Comparison of ENCODE assay signal across 1 cellular context in the genomic region with DNA sequence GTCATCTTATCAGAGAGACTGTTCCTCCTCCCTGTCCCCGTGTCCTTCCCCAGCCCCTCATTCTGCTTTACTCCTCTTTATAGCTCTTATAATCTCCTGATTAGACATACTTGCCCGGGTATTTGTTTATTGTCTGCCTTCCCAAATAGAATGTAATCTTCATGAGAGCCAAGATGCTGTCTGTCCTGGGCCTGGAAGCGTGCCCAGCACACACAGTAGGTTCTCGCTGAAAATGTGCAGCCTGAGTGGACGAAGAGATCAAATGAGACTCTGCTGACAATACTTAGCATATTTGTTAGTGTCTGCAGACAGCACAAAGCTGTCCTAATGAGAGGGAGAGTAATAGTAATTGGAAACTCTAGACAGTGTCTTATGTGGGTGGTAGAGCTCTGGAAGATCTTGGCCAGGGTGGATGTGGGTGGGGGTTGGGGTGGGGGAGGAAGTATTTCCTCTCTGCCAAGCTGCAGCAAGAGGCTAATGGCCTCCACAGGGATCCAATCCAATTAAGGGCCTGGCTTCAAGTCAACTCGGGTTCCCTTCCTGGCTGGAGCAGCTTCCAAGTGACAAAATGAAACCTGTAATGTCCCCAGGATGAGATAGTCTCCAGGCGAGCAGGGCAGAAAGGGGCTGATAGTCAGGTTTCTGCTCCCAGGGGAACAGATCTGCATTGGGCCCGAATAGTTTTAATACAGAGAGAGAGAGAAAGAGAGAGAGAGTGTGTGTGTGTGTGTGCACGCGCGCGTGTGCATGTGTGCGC.
TF ChIP-seq lines count a peak whose summit lies in the region.

No MANE protein-coding gene starts in this region.

TF ChIP-seq in K562, 482 proteins besides CTCF, POLR2A, EP300 and RAD21 (continued from another document and continues in another):
- TF ChIP-seq, protein P1, sequence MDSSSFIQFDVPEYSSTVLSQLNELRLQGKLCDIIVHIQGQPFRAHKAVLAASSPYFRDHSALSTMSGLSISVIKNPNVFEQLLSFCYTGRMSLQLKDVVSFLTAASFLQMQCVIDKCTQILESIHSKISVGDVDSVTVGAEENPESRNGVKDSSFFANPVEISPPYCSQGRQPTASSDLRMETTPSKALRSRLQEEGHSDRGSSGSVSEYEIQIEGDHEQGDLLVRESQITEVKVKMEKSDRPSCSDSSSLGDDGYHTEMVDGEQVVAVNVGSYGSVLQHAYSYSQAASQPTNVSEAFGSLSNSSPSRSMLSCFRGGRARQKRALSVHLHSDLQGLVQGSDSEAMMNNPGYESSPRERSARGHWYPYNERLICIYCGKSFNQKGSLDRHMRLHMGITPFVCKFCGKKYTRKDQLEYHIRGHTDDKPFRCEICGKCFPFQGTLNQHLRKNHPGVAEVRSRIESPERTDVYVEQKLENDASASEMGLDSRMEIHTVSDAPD (CRISPR knock-in tag; IDR thresholded peaks at IDR 0.05) = no peak
- TF ChIP-seq MXI1 (IDR thresholded peaks at IDR 0.05; ENCODE audit: low read depth, low read length) (no peak), YBX1 (IDR thresholded peaks at IDR 0.05) (no peak), RHOXF2B (CRISPR knock-in tag; conservative IDR thresholded peaks at IDR 0.05) (no peak), COPS2 (conservative IDR thresholded peaks at IDR 0.05) (no peak), POLR2H (tag; IDR thresholded peaks at IDR 0.05; ENCODE audit: low read depth) (no peak), FOXA1 (IDR thresholded peaks at IDR 0.05; ENCODE audit: borderline replicate concordance) (no peak), RBM34 (IDR thresholded peaks at IDR 0.05; ENCODE audit: borderline replicate concordance, insufficient read depth, low read length) (no peak), ZC3H11A (IDR thresholded peaks at IDR 0.05; ENCODE audit: low read depth, low read length) (no peak), CBX1 (IDR thresholded peaks at IDR 0.05; ENCODE audit: low read depth) (no peak), TAF7 (tag; IDR thresholded peaks at IDR 0.05) (no peak), HMGN3 (IDR thresholded peaks at IDR 0.05; ENCODE audit: borderline replicate concordance, extremely low read depth, insufficient read length, low read depth, low read length) (no peak), ZNF23 (CRISPR knock-in tag; IDR thresholded peaks at IDR 0.05) (no peak), ZNF830 (CRISPR knock-in tag; IDR thresholded peaks at IDR 0.05) (no peak), RB1 (IDR thresholded peaks at IDR 0.05; ENCODE audit: low read depth) (no peak), NBN (IDR thresholded peaks at IDR 0.05; ENCODE audit: low read depth) (no peak), MIER1 (IDR thresholded peaks at IDR 0.05; ENCODE audit: low read depth) (no peak), ZNF668 (CRISPR knock-in tag; IDR thresholded peaks at IDR 0.05) (no peak), KAT7 (CRISPR knock-in tag; IDR thresholded peaks at IDR 0.05; ENCODE audit: borderline replicate concordance) (0 out of 2 replicates have a peak, but pooled peaks have one; percentile 66), STAT5A (IDR thresholded peaks at IDR 0.05; ENCODE audit: borderline replicate concordance, low read length) (no peak), SRSF7 (optimal IDR thresholded peaks at IDR 0.05; ENCODE audit: low read depth, low read length) (no peak), KLF10 (CRISPR knock-in tag; IDR thresholded peaks at IDR 0.05) (no peak), LEF1 (IDR thresholded peaks at IDR 0.05) (0 out of 2 replicates have a peak, but pooled peaks have one; percentile 15), SREBF1 (IDR thresholded peaks at IDR 0.05; ENCODE audit: borderline replicate concordance, low read depth, low read length) (no peak), ZNF12 (CRISPR knock-in tag; IDR thresholded peaks at IDR 0.05) (no peak), ZNF253 (CRISPR knock-in tag; conservative IDR thresholded peaks at IDR 0.05) (no peak), ILK (tag; IDR thresholded peaks at IDR 0.05; ENCODE audit: borderline replicate concordance, low read depth) (no peak), SPI1 (IDR thresholded peaks at IDR 0.05; ENCODE audit: borderline replicate concordance, low read depth, low read length) (0 out of 2 replicates have a peak, but pooled peaks have one; percentile 8), ADNP (tag; IDR thresholded peaks at IDR 0.05) (no peak), ARID1B (IDR thresholded peaks at IDR 0.05) (0 out of 2 replicates have a peak, but pooled peaks have one; percentile 45), TAL1 (IDR thresholded peaks at IDR 0.05) (0 out of 2 replicates have a peak, but pooled peaks have one; percentile 11), GATAD2B (IDR thresholded peaks at IDR 0.05; ENCODE audit: borderline replicate concordance) (no peak), SIN3A (IDR thresholded peaks at IDR 0.05; ENCODE audit: borderline replicate concordance in 2 of 2, control insufficient read depth in 1 of 2, low read depth in 2 of 2, low read length in 2 of 2) (no peak), TEAD2 (tag; IDR thresholded peaks at IDR 0.05) (no peak), BACH1 (tag; IDR thresholded peaks at IDR 0.05) (no peak), RBM25 (IDR thresholded peaks at IDR 0.05; ENCODE audit: low read depth, low read length, severe bottlenecking) (no peak)
- TF ChIP-seq, protein P2, sequence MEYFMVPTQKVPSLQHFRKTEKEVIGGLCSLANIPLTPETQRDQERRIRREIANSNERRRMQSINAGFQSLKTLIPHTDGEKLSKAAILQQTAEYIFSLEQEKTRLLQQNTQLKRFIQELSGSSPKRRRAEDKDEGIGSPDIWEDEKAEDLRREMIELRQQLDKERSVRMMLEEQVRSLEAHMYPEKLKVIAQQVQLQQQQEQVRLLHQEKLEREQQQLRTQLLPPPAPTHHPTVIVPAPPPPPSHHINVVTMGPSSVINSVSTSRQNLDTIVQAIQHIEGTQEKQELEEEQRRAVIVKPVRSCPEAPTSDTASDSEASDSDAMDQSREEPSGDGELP (CRISPR knock-in tag; IDR thresholded peaks at IDR 0.05; ENCODE audit: borderline replicate concordance) = no peak
- TF ChIP-seq, protein P3, sequence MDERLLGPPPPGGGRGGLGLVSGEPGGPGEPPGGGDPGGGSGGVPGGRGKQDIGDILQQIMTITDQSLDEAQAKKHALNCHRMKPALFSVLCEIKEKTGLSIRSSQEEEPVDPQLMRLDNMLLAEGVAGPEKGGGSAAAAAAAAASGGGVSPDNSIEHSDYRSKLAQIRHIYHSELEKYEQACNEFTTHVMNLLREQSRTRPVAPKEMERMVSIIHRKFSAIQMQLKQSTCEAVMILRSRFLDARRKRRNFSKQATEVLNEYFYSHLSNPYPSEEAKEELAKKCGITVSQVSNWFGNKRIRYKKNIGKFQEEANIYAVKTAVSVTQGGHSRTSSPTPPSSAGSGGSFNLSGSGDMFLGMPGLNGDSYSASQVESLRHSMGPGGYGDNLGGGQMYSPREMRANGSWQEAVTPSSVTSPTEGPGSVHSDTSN (CRISPR knock-in tag; IDR thresholded peaks at IDR 0.05; ENCODE audit: low read depth) = no peak
- TF ChIP-seq, protein P3 (tag; conservative IDR thresholded peaks at IDR 0.05; ENCODE audit: low read depth) = no peak
- TF ChIP-seq, protein P4, sequence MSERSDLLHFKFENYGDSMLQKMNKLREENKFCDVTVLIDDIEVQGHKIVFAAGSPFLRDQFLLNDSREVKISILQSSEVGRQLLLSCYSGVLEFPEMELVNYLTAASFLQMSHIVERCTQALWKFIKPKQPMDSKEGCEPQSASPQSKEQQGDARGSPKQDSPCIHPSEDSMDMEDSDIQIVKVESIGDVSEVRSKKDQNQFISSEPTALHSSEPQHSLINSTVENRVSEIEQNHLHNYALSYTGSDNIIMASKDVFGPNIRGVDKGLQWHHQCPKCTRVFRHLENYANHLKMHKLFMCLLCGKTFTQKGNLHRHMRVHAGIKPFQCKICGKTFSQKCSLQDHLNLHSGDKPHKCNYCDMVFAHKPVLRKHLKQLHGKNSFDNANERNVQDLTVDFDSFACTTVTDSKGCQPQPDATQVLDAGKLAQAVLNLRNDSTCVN (CRISPR knock-in tag; IDR thresholded peaks at IDR 0.05) = no peak
- TF ChIP-seq, protein P5, sequence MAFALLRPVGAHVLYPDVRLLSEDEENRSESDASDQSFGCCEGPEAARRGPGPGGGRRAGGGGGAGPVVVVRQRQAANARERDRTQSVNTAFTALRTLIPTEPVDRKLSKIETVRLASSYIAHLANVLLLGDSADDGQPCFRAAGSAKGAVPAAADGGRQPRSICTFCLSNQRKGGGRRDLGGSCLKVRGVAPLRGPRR (CRISPR knock-in tag; IDR thresholded peaks at IDR 0.05) = no peak
- TF ChIP-seq, protein P6, sequence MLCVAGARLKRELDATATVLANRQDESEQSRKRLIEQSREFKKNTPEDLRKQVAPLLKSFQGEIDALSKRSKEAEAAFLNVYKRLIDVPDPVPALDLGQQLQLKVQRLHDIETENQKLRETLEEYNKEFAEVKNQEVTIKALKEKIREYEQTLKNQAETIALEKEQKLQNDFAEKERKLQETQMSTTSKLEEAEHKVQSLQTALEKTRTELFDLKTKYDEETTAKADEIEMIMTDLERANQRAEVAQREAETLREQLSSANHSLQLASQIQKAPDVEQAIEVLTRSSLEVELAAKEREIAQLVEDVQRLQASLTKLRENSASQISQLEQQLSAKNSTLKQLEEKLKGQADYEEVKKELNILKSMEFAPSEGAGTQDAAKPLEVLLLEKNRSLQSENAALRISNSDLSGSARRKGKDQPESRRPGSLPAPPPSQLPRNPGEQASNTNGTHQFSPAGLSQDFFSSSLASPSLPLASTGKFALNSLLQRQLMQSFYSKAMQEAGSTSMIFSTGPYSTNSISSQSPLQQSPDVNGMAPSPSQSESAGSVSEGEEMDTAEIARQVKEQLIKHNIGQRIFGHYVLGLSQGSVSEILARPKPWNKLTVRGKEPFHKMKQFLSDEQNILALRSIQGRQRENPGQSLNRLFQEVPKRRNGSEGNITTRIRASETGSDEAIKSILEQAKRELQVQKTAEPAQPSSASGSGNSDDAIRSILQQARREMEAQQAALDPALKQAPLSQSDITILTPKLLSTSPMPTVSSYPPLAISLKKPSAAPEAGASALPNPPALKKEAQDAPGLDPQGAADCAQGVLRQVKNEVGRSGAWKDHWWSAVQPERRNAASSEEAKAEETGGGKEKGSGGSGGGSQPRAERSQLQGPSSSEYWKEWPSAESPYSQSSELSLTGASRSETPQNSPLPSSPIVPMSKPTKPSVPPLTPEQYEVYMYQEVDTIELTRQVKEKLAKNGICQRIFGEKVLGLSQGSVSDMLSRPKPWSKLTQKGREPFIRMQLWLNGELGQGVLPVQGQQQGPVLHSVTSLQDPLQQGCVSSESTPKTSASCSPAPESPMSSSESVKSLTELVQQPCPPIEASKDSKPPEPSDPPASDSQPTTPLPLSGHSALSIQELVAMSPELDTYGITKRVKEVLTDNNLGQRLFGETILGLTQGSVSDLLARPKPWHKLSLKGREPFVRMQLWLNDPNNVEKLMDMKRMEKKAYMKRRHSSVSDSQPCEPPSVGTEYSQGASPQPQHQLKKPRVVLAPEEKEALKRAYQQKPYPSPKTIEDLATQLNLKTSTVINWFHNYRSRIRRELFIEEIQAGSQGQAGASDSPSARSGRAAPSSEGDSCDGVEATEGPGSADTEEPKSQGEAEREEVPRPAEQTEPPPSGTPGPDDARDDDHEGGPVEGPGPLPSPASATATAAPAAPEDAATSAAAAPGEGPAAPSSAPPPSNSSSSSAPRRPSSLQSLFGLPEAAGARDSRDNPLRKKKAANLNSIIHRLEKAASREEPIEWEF (CRISPR knock-in tag; IDR thresholded peaks at IDR 0.05) = no peak
- TF ChIP-seq, protein P7, sequence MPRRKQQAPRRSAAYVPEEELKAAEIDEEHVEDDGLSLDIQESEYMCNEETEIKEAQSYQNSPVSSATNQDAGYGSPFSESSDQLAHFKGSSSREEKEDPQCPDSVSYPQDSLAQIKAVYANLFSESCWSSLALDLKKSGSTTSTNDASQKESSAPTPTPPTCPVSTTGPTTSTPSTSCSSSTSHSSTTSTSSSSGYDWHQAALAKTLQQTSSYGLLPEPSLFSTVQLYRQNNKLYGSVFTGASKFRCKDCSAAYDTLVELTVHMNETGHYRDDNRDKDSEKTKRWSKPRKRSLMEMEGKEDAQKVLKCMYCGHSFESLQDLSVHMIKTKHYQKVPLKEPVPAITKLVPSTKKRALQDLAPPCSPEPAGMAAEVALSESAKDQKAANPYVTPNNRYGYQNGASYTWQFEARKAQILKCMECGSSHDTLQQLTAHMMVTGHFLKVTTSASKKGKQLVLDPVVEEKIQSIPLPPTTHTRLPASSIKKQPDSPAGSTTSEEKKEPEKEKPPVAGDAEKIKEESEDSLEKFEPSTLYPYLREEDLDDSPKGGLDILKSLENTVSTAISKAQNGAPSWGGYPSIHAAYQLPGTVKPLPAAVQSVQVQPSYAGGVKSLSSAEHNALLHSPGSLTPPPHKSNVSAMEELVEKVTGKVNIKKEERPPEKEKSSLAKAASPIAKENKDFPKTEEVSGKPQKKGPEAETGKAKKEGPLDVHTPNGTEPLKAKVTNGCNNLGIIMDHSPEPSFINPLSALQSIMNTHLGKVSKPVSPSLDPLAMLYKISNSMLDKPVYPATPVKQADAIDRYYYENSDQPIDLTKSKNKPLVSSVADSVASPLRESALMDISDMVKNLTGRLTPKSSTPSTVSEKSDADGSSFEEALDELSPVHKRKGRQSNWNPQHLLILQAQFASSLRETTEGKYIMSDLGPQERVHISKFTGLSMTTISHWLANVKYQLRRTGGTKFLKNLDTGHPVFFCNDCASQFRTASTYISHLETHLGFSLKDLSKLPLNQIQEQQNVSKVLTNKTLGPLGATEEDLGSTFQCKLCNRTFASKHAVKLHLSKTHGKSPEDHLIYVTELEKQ (CRISPR knock-in tag; IDR thresholded peaks at IDR 0.05) = no peak
- TF ChIP-seq, protein P8, sequence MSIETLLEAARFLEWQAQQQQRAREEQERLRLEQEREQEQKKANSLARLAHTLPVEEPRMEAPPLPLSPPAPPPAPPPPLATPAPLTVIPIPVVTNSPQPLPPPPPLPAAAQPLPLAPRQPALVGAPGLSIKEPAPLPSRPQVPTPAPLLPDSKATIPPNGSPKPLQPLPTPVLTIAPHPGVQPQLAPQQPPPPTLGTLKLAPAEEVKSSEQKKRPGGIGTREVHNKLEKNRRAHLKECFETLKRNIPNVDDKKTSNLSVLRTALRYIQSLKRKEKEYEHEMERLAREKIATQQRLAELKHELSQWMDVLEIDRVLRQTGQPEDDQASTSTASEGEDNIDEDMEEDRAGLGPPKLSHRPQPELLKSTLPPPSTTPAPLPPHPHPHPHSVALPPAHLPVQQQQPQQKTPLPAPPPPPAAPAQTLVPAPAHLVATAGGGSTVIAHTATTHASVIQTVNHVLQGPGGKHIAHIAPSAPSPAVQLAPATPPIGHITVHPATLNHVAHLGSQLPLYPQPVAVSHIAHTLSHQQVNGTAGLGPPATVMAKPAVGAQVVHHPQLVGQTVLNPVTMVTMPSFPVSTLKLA (conservative IDR thresholded peaks at IDR 0.05) = no peak
